ENCODE assay signal across 8 cellular contexts in genomic region chr15:84142888-84143337, GRCh38.
DNase-seq lines count a peak whose midpoint lies in the region; ATAC-seq, FAIRE-seq and TF ChIP-seq lines count a peak whose summit lies in the region.

No MANE protein-coding gene starts in this region.

- H3K27ac ChIP-seq in HUES48 (ENCODE audit: low read depth, low read length), result no peak overlapping the region
- no peak overlapping the region for H3K27ac ChIP-seq in foreskin keratinocyte
- no peak overlapping the region for H3K27ac ChIP-seq in transverse colon

- no peaks in the 10 kb centered on the region for H3K9me3 Mint-ChIP-seq in activated T-helper 1 cell treated with anti-CD3 and anti-CD28 coated beads, Interleukin-12 subunit alpha, Interleukin-12 subunit beta, Interleukin-2, Interleukin-4 antibody, amounts not matched to agents 30 ng/mL and 10 ng/mL and 1 ng/mL, durations not matched to agents 14 hours and 24 hours and 36 hours
- no peaks in the 10 kb centered on the region for H3K9me3 Mint-ChIP-seq in osteocyte (ENCODE audit: unreplicated experiment)

- intact Hi-C loops in activated T-helper 1 cell treated with anti-CD3 and anti-CD28 coated beads, Interleukin-12 subunit alpha, Interleukin-12 subunit beta, Interleukin-2, Interleukin-4 antibody, amounts not matched to agents 30 ng/mL and 10 ng/mL and 1 ng/mL, durations not matched to agents 14 hours and 24 hours and 36 hours (cut with micrococcal nuclease), result no loop called here
- intact Hi-C loops in transverse colon (cut with DNase I; ENCODE audit: low total_unique reads), result no loop called here

- TF ChIP-seq POLR2A in transverse colon (IDR thresholded peaks at IDR 0.05), result no peak

- H3K4me3 ChIP-seq in HUES48 (ENCODE audit: low read depth, low read length) (peak overlapping the region; percentile 46; the same call in 1 of the 2 replicates), transverse colon (no peak overlapping the region)

- H3K27me3 Mint-ChIP-seq in activated T-helper 1 cell treated with anti-CD3 and anti-CD28 coated beads, Interleukin-12 subunit alpha, Interleukin-12 subunit beta, Interleukin-2, Interleukin-4 antibody, amounts not matched to agents 30 ng/mL and 10 ng/mL and 1 ng/mL, durations not matched to agents 14 hours and 24 hours and 36 hours (ENCODE audit: insufficient read depth), result peaks cover 3% of the 10 kb centered on the region
- H3K27me3 Mint-ChIP-seq in osteocyte (ENCODE audit: unreplicated experiment), result peaks cover 55% of the 10 kb centered on the region

- no peak for TF ChIP-seq EP300 in transverse colon (IDR thresholded peaks at IDR 0.05; ENCODE audit: low read depth)

- H3K4me1 ChIP-seq in HUES48 (ENCODE audit: control insufficient read depth, insufficient read depth, low read length), result 0 out of 2 replicates have a peak, but pooled peaks cover 2% of the 10 kb centered on the region
- H3K4me1 ChIP-seq in foreskin keratinocyte, result no peaks in the 10 kb centered on the region
- peaks cover 0 to 3% (median 0%) of the 10 kb centered on the region in 4 donors for H3K4me1 ChIP-seq in transverse colon

- peak overlapping the region; percentile 1 for H3K4me3 Mint-ChIP-seq in activated T-helper 1 cell treated with anti-CD3 and anti-CD28 coated beads, Interleukin-12 subunit alpha, Interleukin-12 subunit beta, Interleukin-2, Interleukin-4 antibody, amounts not matched to agents 30 ng/mL and 10 ng/mL and 1 ng/mL, durations not matched to agents 14 hours and 24 hours and 36 hours
- no peak overlapping the region for H3K4me3 Mint-ChIP-seq in osteocyte (ENCODE audit: unreplicated experiment)

- H3K27me3 ChIP-seq in HUES48 (ENCODE audit: control insufficient read depth, insufficient read depth, low read length) (no peaks in the 10 kb centered on the region), foreskin keratinocyte (no peaks in the 10 kb centered on the region), transverse colon (no peaks in the 10 kb centered on the region)

- WGBS in transverse colon (ENCODE audit: low coverage in 1 of 2), 2 donors, result 6% methylated on average over 7 of the region's 7 CpGs; no CpG with 5 or more reads in 1 of the 2 donors

- peak; percentile 95 for ATAC-seq in GM21526 (IDR thresholded peaks at IDR 0.05; ENCODE audit: low FRiP score, unreplicated experiment)
- peak; percentile 97 for ATAC-seq in foreskin keratinocyte

- no peaks in the 10 kb centered on the region for H3K36me3 Mint-ChIP-seq in activated T-helper 1 cell treated with anti-CD3 and anti-CD28 coated beads, Interleukin-12 subunit alpha, Interleukin-12 subunit beta, Interleukin-2, Interleukin-4 antibody, amounts not matched to agents 30 ng/mL and 10 ng/mL and 1 ng/mL, durations not matched to agents 14 hours and 24 hours and 36 hours (ENCODE audit: low read depth)
- no peaks in the 10 kb centered on the region for H3K36me3 Mint-ChIP-seq in osteocyte (ENCODE audit: unreplicated experiment)

- H3K4me1 Mint-ChIP-seq in activated T-helper 1 cell treated with anti-CD3 and anti-CD28 coated beads, Interleukin-12 subunit alpha, Interleukin-12 subunit beta, Interleukin-2, Interleukin-4 antibody, amounts not matched to agents 30 ng/mL and 10 ng/mL and 1 ng/mL, durations not matched to agents 14 hours and 24 hours and 36 hours (ENCODE audit: low read depth), result peaks cover 7% of the 10 kb centered on the region
- no peaks in the 10 kb centered on the region for H3K4me1 Mint-ChIP-seq in osteocyte (ENCODE audit: unreplicated experiment)

- TF ChIP-seq CTCF in foreskin keratinocyte (conservative IDR thresholded peaks at IDR 0.05) (peak; percentile 88), osteocyte (IDR thresholded peaks at IDR 0.05) (peak; percentile 79), transverse colon (IDR thresholded peaks at IDR 0.05) (peak; percentile 76 to 87 (median 81))

- H3K36me3 ChIP-seq in HUES48 (ENCODE audit: control insufficient read depth, insufficient read depth, low read length), result no peaks in the 10 kb centered on the region
- H3K36me3 ChIP-seq in transverse colon, result no peaks in the 10 kb centered on the region

- FAIRE-seq in RCC 7860 (lab: Jason Lieb, UNC), result no peak

- in situ Hi-C loops in transverse colon (cut with MboI; ENCODE audit: low pct_ligation_motif_present in 1 of 4, low pct_unique_long_range_greater_than_20kb in 1 of 4, low sequenced_read_pairs in 3 of 4), result no loop called here

- H3K9me3 ChIP-seq in HUES48 (ENCODE audit: control insufficient read depth, insufficient read depth, low read length) (no peaks in the 10 kb centered on the region), transverse colon (no peaks in the 10 kb centered on the region)

- DNase-seq in Daoy (ENCODE audit: low read depth), result peak; percentile 56
- DNase-seq in RCC 7860 (ENCODE audit: low spot score), result peak; percentile 49
- DNase-seq in activated T-helper 1 cell treated with anti-CD3 and anti-CD28 coated beads, Interleukin-12 subunit alpha, Interleukin-12 subunit beta, Interleukin-2, Interleukin-4 antibody, amounts not matched to agents 30 ng/mL and 10 ng/mL and 1 ng/mL, durations not matched to agents 14 hours and 24 hours and 36 hours (ENCODE audit: low spot score), result peak; percentile 69
- DNase-seq in foreskin keratinocyte, result peak; percentile 57 to 78
- no peak for DNase-seq in osteocyte (ENCODE audit: extremely low spot score, unreplicated experiment)
- peak; percentile 78 for DNase-seq in transverse colon

- H3K9ac ChIP-seq in HUES48 (ENCODE audit: low read depth, low read length), result no peak overlapping the region

- H3K27ac Mint-ChIP-seq in activated T-helper 1 cell treated with anti-CD3 and anti-CD28 coated beads, Interleukin-12 subunit alpha, Interleukin-12 subunit beta, Interleukin-2, Interleukin-4 antibody, amounts not matched to agents 30 ng/mL and 10 ng/mL and 1 ng/mL, durations not matched to agents 14 hours and 24 hours and 36 hours, result no peak overlapping the region
- H3K27ac Mint-ChIP-seq in osteocyte (ENCODE audit: unreplicated experiment), result no peak overlapping the region
